In the genomic region with DNA sequence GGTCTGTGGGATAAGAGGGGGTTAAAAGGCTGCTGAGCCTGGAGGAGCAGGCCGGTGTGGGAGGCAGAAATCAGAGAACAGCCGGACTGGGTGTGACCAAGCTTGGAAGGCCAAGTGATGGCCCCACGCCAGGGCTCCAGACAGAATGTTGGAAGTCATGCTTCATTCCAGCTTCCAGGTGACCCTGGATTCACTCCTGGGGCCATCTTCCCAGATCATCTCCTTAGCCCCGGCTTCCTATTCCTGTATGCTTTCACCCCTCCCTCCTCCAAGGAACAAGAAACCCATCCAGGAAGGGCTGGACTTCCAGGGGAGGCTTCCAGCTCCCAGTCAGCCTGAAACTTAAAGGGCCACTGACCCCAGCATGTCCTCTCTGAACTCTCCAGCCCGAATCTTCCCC, we compare ENCODE assay signal across 12 cellular contexts. TPM values are rescaled to one million over a fixed set of nuclear protein-coding genes. Genes with fewer than 3 reads are reported as not detected.
DNase-seq lines count a peak whose midpoint lies in the region; ATAC-seq and TF ChIP-seq lines count a peak whose summit lies in the region.
"Had no signal": no experiment of that assay in that cellular context is flagged by ENCODE, and none has a peak within 500 bp of the region (broad histone marks: within the 10 kb centered on the region; RNA-seq: fewer than 3 reads in every experiment).

No MANE protein-coding gene starts in this region.

- H3K27ac ChIP-seq in coronary artery: peak overlapping the region; percentile 75 to 94
- H3K27ac ChIP-seq in right lobe of liver: peak overlapping the region; percentile 33 to 79 (median 40)
- H3K27ac ChIP-seq in skin epidermis: peak overlapping the region in 11 of 21 experiments; percentile 2 to 71 (median 36)
- no peak overlapping the region for H3K27ac ChIP-seq in MM.1S (ENCODE audit: low read length)
- H3K27ac ChIP-seq: SK-N-MC had no signal

- no peaks in the 10 kb centered on the region for H3F3A ChIP-seq in MM.1S (ENCODE audit: insufficient read depth, low read length)

- H3K4me3 ChIP-seq in coronary artery: peak overlapping the region; percentile 71
- H3K4me3 ChIP-seq in right lobe of liver: peak overlapping the region; percentile 4 to 43 (median 40)
- no peak overlapping the region for H3K4me3 ChIP-seq in skin epidermis
- no peak overlapping the region for H3K4me3 ChIP-seq in MM.1S (ENCODE audit: low read length)
- H3K4me3 ChIP-seq: SK-N-MC had no signal

- no peaks in the 10 kb centered on the region for H3K4me1 ChIP-seq in right lobe of liver
- H3K4me1 ChIP-seq in MM.1S (ENCODE audit: low read length): no peaks in the 10 kb centered on the region

- H2AFZ ChIP-seq in MM.1S (ENCODE audit: low read length): no peak overlapping the region

- H3K9me3 ChIP-seq in right lobe of liver: no peaks in the 10 kb centered on the region
- H3K9me3 ChIP-seq in MM.1S (replicated peaks; ENCODE audit: insufficient read depth, low read length): no peaks in the 10 kb centered on the region

- DNase-seq in GM03348 (ENCODE audit: low spot score) (peak; percentile 72), coronary artery (ENCODE audit: low spot score) (peak; percentile 84), right lobe of liver (peak in 2 of 3 donors; percentile 65 to 73), MM.1S (no peak), HuH-7.5 (ENCODE audit: low spot score) (no peak)
- no peak for DNase-seq in activated naive CD4-positive, alpha-beta T cell treated with anti-CD3 and anti-CD28 coated beads, Interleukin-2, amount 50 U/mL, for 16 hours
- DNase-seq: activated CD4-positive, alpha-beta T cell treated with anti-CD3 and anti-CD28 coated beads for 48 hours; CD4-positive, CD25-positive, alpha-beta regulatory T cell; NCI-H524 had no signal

- H3K9ac ChIP-seq in MM.1S (ENCODE audit: low read length): no peak overlapping the region

- H3K27me3 ChIP-seq in right lobe of liver: no peaks in the 10 kb centered on the region
- no peaks in the 10 kb centered on the region for H3K27me3 ChIP-seq in MM.1S (replicated peaks; ENCODE audit: insufficient read depth, low read length)

- H3K9me2 ChIP-seq in MM.1S (replicated peaks; ENCODE audit: insufficient read depth, low read length): no peaks in the 10 kb centered on the region

- H3K79me2 ChIP-seq in MM.1S (ENCODE audit: low read length): no peaks in the 10 kb centered on the region

- no peaks in the 10 kb centered on the region for H4K20me1 ChIP-seq in MM.1S (ENCODE audit: insufficient read depth, low read length)

- intact Hi-C loops in right lobe of liver (cut with DNase I): no loop called here

- no peak for TF ChIP-seq CTCF in coronary artery (IDR thresholded peaks at IDR 0.05)
- no peak for TF ChIP-seq CTCF in right lobe of liver (IDR thresholded peaks at IDR 0.05)
- no peak for TF ChIP-seq CTCF in MM.1S (IDR thresholded peaks at IDR 0.05; ENCODE audit: low read length)

- H3K4me2 ChIP-seq in MM.1S (ENCODE audit: low read depth, low read length): no peak overlapping the region

- H3K36me3 ChIP-seq in right lobe of liver (no peaks in the 10 kb centered on the region), MM.1S (replicated peaks; ENCODE audit: insufficient read depth, low read length) (no peaks in the 10 kb centered on the region)

- WGBS in right lobe of liver (ENCODE audit: insufficient coverage, low coverage, low lambda C conversion rate, missing lambda C conversion rate): 30% methylated on average over 5 of the region's 5 CpGs

- ATAC-seq in right lobe of liver: peak; percentile 50 to 65 (median 61)
- no peak for ATAC-seq in GM18909 (IDR thresholded peaks at IDR 0.05; ENCODE audit: poor library complexity, unreplicated experiment)

- TF ChIP-seq POLR2A in right lobe of liver (IDR thresholded peaks at IDR 0.05): no peak

RNA-seq across cellular contexts. Expression of gene INMT, which starts 1.0 kb away (rescaled TPM):
- total RNA-seq in right lobe of liver: 10 to 100 TPM; 14.7 to 58.9 (median 35.5) TPM
- total RNA-seq: CD4-positive, CD25-positive, alpha-beta regulatory T cell had no signal

RNA-seq across cellular contexts. Expression of gene MINDY4, which starts 18.2 kb away (rescaled TPM):
- 1 to 10 TPM; 1.2 to 3.2 (median 2.3) TPM for total RNA-seq in right lobe of liver

Comparison
In these comparisons a context has a peak if more than half of its experiments do, and no peak if none do; other contexts are left out.
1. DNase-seq: peak in GM03348 (single experiment), coronary artery (single experiment) and right lobe of liver (2 of 3); none in MM.1S (single experiment), activated naive CD4-positive, alpha-beta T cell treated with anti-CD3 and anti-CD28 coated beads, Interleukin-2, amount 50 U/mL, for 16 hours (single experiment) and HuH-7.5 (single experiment).
2. H3K4me3 ChIP-seq: peak in coronary artery (single experiment) and right lobe of liver (3 of 3); none in skin epidermis (0 of 7) and MM.1S (single experiment).